Comparison of ENCODE assay signal across 8 cellular contexts in genomic region chr17:32265192-32265895, GRCh38. TPM values are rescaled to one million over a fixed set of nuclear protein-coding genes. Genes with fewer than 3 reads are reported as not detected.
DNase-seq lines count a peak whose midpoint lies in the region; ATAC-seq and TF ChIP-seq lines count a peak whose summit lies in the region.

A gene with protein sequence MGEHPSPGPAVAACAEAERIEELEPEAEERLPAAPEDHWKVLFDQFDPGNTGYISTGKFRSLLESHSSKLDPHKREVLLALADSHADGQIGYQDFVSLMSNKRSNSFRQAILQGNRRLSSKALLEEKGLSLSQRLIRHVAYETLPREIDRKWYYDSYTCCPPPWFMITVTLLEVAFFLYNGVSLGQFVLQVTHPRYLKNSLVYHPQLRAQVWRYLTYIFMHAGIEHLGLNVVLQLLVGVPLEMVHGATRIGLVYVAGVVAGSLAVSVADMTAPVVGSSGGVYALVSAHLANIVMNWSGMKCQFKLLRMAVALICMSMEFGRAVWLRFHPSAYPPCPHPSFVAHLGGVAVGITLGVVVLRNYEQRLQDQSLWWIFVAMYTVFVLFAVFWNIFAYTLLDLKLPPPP (plus strand): TSS chr17:32265832. CDS start chr17:32266190, 358 bp downstream.

- H3K4me3 ChIP-seq in WI38 (ENCODE audit: low read depth, low read length) (peak within 1 kb of the TSS; percentile 52), fibroblast of pulmonary artery (replicated peaks; ENCODE audit: low read depth, low read length) (peak within 1 kb of the TSS; percentile 36)

- ATAC-seq in omental fat pad (ENCODE audit: low FRiP score) (peak; percentile 33), GM21515 (IDR thresholded peaks at IDR 0.05; ENCODE audit: unreplicated experiment) (no peak)

- TF ChIP-seq CTCF in WI38 (IDR thresholded peaks at IDR 0.05; ENCODE audit: low read depth, low read length) (no peak), fibroblast of pulmonary artery (IDR thresholded peaks at IDR 0.05; ENCODE audit: low read length, missing control alignments) (no peak), omental fat pad (IDR thresholded peaks at IDR 0.05) (no peak)

- DNase-seq in activated T-cell treated with anti-CD3 and anti-CD28 coated beads, Interleukin-2, amount 50 U/mL, for 1 hour: peak; percentile 32
- DNase-seq in activated T-cell treated with anti-CD3 and anti-CD28 coated beads for 4 hours: no peak
- no peak for DNase-seq in fibroblast of pulmonary artery (ENCODE audit: low read depth)
- DNase-seq in omental fat pad (ENCODE audit: low spot score): no peak
- no peak for DNase-seq in NCI-H510A treated with DMSO at 0.1 percent for 48 hours (lab: John Stamatoyannopoulos, UW)
- no peak for DNase-seq in NCI-H1048 (lab: John Stamatoyannopoulos, UW)

RNA-seq across cellular contexts. Expression of the gene that starts here (rescaled TPM):
- total RNA-seq in omental fat pad: 1 to 10 TPM in 1 of 4 donors, under 1 TPM in 2, not detected in 1; 0.31 to 1.1 (median 0.37) TPM
